ENCODE assay signal across 8 cellular contexts in genomic region chr7:88243345-88243909, GRCh38. TPM values are rescaled to one million over a fixed set of nuclear protein-coding genes. Genes with fewer than 3 reads are reported as not detected.
A peak's percentile ranks its signal among the peaks of the same experiment; 100 is the strongest.
DNase-seq lines count a peak whose midpoint lies in the region; ATAC-seq, FAIRE-seq and TF ChIP-seq lines count a peak whose summit lies in the region.

No MANE protein-coding gene starts in this region.

- no peak overlapping the region for H4K91ac ChIP-seq in neuronal stem cell (ENCODE audit: low read depth, low read length, poor library complexity)

- H3K14ac ChIP-seq in neuronal stem cell (ENCODE audit: low read length) = no peak overlapping the region

- H3K9me3 ChIP-seq in SJCRH30 (replicated peaks) (no peaks in the 10 kb centered on the region), neuronal stem cell (replicated peaks in 1 of 2; ENCODE audit: control insufficient read depth in 2 of 2, insufficient read depth in 1 of 2, low read depth in 1 of 2, low read length in 2 of 2) (no peaks in the 10 kb centered on the region)

- no peak overlapping the region for H2BK15ac ChIP-seq in neuronal stem cell (ENCODE audit: low read length)

- no peaks in the 10 kb centered on the region for H3K4me1 ChIP-seq in SJCRH30
- H3K4me1 ChIP-seq in neuronal stem cell (ENCODE audit: control insufficient read depth in 2 of 2, insufficient read depth in 1 of 2, low read depth in 1 of 2, low read length in 2 of 2) = peaks cover 2 to 3% of the 10 kb centered on the region in 2 donors

- H3K9ac ChIP-seq in neuronal stem cell (ENCODE audit: low read depth, low read length, poor library complexity) = no peak overlapping the region

- no peak overlapping the region for H3K23ac ChIP-seq in neuronal stem cell (ENCODE audit: low read depth, low read length, poor library complexity)

- H3K4me2 ChIP-seq in neuronal stem cell (ENCODE audit: insufficient read depth, low read length, poor library complexity, severe bottlenecking) = peak overlapping the region; percentile 15

- H2AK5ac ChIP-seq in neuronal stem cell (ENCODE audit: low read depth, low read length) = no peak overlapping the region

- no peak overlapping the region for H2BK120ac ChIP-seq in neuronal stem cell (ENCODE audit: low read depth, low read length)

- no peak overlapping the region for H3K4ac ChIP-seq in neuronal stem cell (ENCODE audit: low read length)

- H3K36me3 ChIP-seq in SJCRH30 (no peaks in the 10 kb centered on the region; the same call in 1 of the 2 replicates), neuronal stem cell (replicated peaks in 1 of 2; ENCODE audit: control insufficient read depth in 2 of 2, insufficient read depth in 2 of 2, low read length in 2 of 2) (no peaks in the 10 kb centered on the region)

- H3K4me3 ChIP-seq in SJCRH30 = no peak overlapping the region
- no peak overlapping the region for H3K4me3 ChIP-seq in fibroblast of mammary gland (ENCODE audit: control insufficient read depth, low read depth, low read length)
- H3K4me3 ChIP-seq in neuronal stem cell (ENCODE audit: low read length in 2 of 2) = no peak overlapping the region

- peak; percentile 83 for ATAC-seq in GM21576 (IDR thresholded peaks at IDR 0.05; ENCODE audit: unreplicated experiment)

- FAIRE-seq in G401.6 (lab: Jason Lieb, UNC) = peak; percentile 96

- no peak overlapping the region for H2BK5ac ChIP-seq in neuronal stem cell (ENCODE audit: low read length)

- no peak overlapping the region for H2BK12ac ChIP-seq in neuronal stem cell (ENCODE audit: low read length)

- peak overlapping the region; percentile 54 for H2AFZ ChIP-seq in neuronal stem cell (ENCODE audit: low read length)

- DNase-seq in LHCN-M2 (ENCODE audit: low read depth) = peak; percentile 73
- peak; percentile 18 to 73 for DNase-seq in SJCRH30
- peak; percentile 83 for DNase-seq in fibroblast of mammary gland (ENCODE audit: low read depth)
- peak; percentile 5 for DNase-seq in neuronal stem cell (ENCODE audit: low spot score)
- no peak for DNase-seq in stimulated activated CD4-positive, alpha-beta T cell treated with anti-CD3 and anti-CD28 coated beads, Interleukin-4, amount 100 ng/mL, for 1 hour
- no peak for DNase-seq in HK-2 (ENCODE audit: unreplicated experiment)

- H3K27ac ChIP-seq in SJCRH30 (no peak overlapping the region), neuronal stem cell (replicated peaks; ENCODE audit: low read length) (no peak overlapping the region)

- WGBS in neuronal stem cell (ENCODE audit: extremely low coverage in 2 of 2, insufficient read length in 2 of 2, insufficient replicate concordance in 1 of 2), 2 donors = no CpG with 5 or more reads among the region's 2 CpGs

- no peaks in the 10 kb centered on the region for H3K79me1 ChIP-seq in neuronal stem cell (ENCODE audit: low read depth, low read length)

- no peak overlapping the region for H4K8ac ChIP-seq in neuronal stem cell (ENCODE audit: low read depth, low read length)

- no peaks in the 10 kb centered on the region for H3K27me3 ChIP-seq in SJCRH30
- H3K27me3 ChIP-seq in neuronal stem cell (ENCODE audit: control insufficient read depth in 3 of 3, insufficient read depth in 3 of 3, low read depth in 1 of 3, low read length in 3 of 3) = no peaks in the 10 kb centered on the region

- peak; percentile 93 for TF ChIP-seq CTCF in fibroblast of mammary gland (conservative IDR thresholded peaks at IDR 0.05; ENCODE audit: control insufficient read depth, insufficient read depth, low read depth, low read length)

- no peak overlapping the region for H3K18ac ChIP-seq in neuronal stem cell (ENCODE audit: low read length)

RNA-seq across cellular contexts. Expression of gene SRI, which starts 23.6 kb away (rescaled TPM):
- total RNA-seq in LHCN-M2 (2014; rRNA removed) = 70.1 and 87.6 TPM in 2 replicates
- polyA plus RNA-seq in LHCN-M2 (2012) = 128 TPM
- total RNA-seq in SJCRH30 (2014; rRNA removed; shearing (Covaris generic)) = 155 and 163 TPM in 2 replicates
- 131 TPM for polyA plus RNA-seq in neuronal stem cell (2013, experiment 1 of 2)
- 122 TPM for polyA plus RNA-seq in neuronal stem cell (2013, experiment 2 of 2)

Comparison
In these comparisons a context has a peak if more than half of its experiments do, and no peak if none do; other contexts are left out.
1. DNase-seq: peak in LHCN-M2 (single experiment), SJCRH30 (2 of 2), fibroblast of mammary gland (single experiment) and neuronal stem cell (single experiment); none in stimulated activated CD4-positive, alpha-beta T cell treated with anti-CD3 and anti-CD28 coated beads, Interleukin-4, amount 100 ng/mL, for 1 hour (single experiment) and HK-2 (single experiment).